In genomic region chr5:143427122-143427735, GRCh38 we compare ENCODE assay signal across 21 cellular contexts. TPM values are rescaled to one million over a fixed set of nuclear protein-coding genes. Genes with fewer than 3 reads are reported as not detected.
DNase-seq lines count a peak whose midpoint lies in the region; ATAC-seq and TF ChIP-seq lines count a peak whose summit lies in the region.
"Had no signal": no experiment of that assay in that cellular context is flagged by ENCODE, and none has a peak within 500 bp of the region (broad histone marks: within the 10 kb centered on the region; RNA-seq: fewer than 3 reads in every experiment).

No MANE protein-coding gene starts in this region.

- intact Hi-C loops in natural killer cell (cut with micrococcal nuclease) (no loop called here), heart right ventricle (cut with DNase I) (no loop called here)

- H3K9me3 ChIP-seq in heart right ventricle: no peaks in the 10 kb centered on the region
- H3K9me3 ChIP-seq: gastroesophageal sphincter, pancreas, spleen had no signal

- peaks cover 0 to 19% (median 0%) of the 10 kb centered on the region in 9 donors for H3K4me1 ChIP-seq in heart right ventricle
- H3K4me1 ChIP-seq: pancreas had no signal

- H3K4me1 Mint-ChIP-seq in natural killer cell treated with Interleukin-12 subunit alpha and Interleukin-12 subunit beta and Interleukin-15 and Interleukin-18, amount 100 ng/mL, for 72 hours (ENCODE audit: low read depth in 2 of 2): peaks cover 12 to 15% of the 10 kb centered on the region in 2 donors
- H3K4me1 Mint-ChIP-seq in natural killer cell: no peaks in the 10 kb centered on the region
- H3K4me1 Mint-ChIP-seq: endodermal cell had no signal

- H3K27me3 Mint-ChIP-seq in natural killer cell treated with Interleukin-12 subunit alpha and Interleukin-12 subunit beta and Interleukin-15 and Interleukin-18, amount 100 ng/mL, for 72 hours: no peaks in the 10 kb centered on the region
- peaks cover 3 to 9% of the 10 kb centered on the region in 2 donors for H3K27me3 Mint-ChIP-seq in natural killer cell (ENCODE audit: low read depth in 2 of 2)

- no peak overlapping the region for H3K27ac ChIP-seq in heart right ventricle
- H3K27ac ChIP-seq: brain microvascular endothelial cell, gastroesophageal sphincter, pancreas had no signal

- no peak overlapping the region for H3K27ac Mint-ChIP-seq in natural killer cell treated with Interleukin-12 subunit alpha and Interleukin-12 subunit beta and Interleukin-15 and Interleukin-18, amount 100 ng/mL, for 72 hours
- no peak overlapping the region for H3K27ac Mint-ChIP-seq in natural killer cell
- H3K27ac Mint-ChIP-seq: endodermal cell, mesothelial cell of epicardium, type B pancreatic cell had no signal

- peak overlapping the region; percentile 52 for H3K4me3 Mint-ChIP-seq in natural killer cell treated with Interleukin-12 subunit alpha and Interleukin-12 subunit beta and Interleukin-15 and Interleukin-18, amount 100 ng/mL, for 72 hours
- H3K4me3 Mint-ChIP-seq in natural killer cell: no peak overlapping the region
- H3K4me3 Mint-ChIP-seq: endodermal cell, mesothelial cell of epicardium, type B pancreatic cell had no signal

- no peak for TF ChIP-seq CTCF in natural killer cell (IDR thresholded peaks at IDR 0.05)
- no peak for TF ChIP-seq CTCF in heart right ventricle (IDR thresholded peaks at IDR 0.05)

- H3K9me3 Mint-ChIP-seq in natural killer cell treated with Interleukin-12 subunit alpha and Interleukin-12 subunit beta and Interleukin-15 and Interleukin-18, amount 100 ng/mL, for 72 hours: no peaks in the 10 kb centered on the region
- H3K9me3 Mint-ChIP-seq in natural killer cell: no peaks in the 10 kb centered on the region
- H3K9me3 Mint-ChIP-seq: endodermal cell, mesothelial cell of epicardium had no signal

- no peak overlapping the region for H3K4me3 ChIP-seq in heart right ventricle
- H3K4me3 ChIP-seq: gastroesophageal sphincter, K562, pancreas, spleen had no signal

- WGBS in heart right ventricle, 2 donors: 94 to 97% methylated on average over 3 of the region's 3 CpGs

- no peak for DNase-seq in natural killer cell treated with Interleukin-12 subunit alpha and Interleukin-12 subunit beta and Interleukin-15 and Interleukin-18, amount 100 ng/mL, for 72 hours (ENCODE audit: low spot score)
- DNase-seq in natural killer cell (no peak), amniotic stem cell (lab: John Stamatoyannopoulos, UW) (no peak), heart right ventricle (no peak), DMS114 treated with DMSO at 0.1 percent for 48 hours (lab: John Stamatoyannopoulos, UW; ENCODE audit: unreplicated experiment) (no peak)
- DNase-seq: activated CD4-positive, alpha-beta T cell treated with anti-CD3 and anti-CD28 coated beads for 1 hour; activated effector memory CD4-positive, alpha-beta T cell treated with anti-CD3 and anti-CD28 coated beads, Interleukin-2, amount 50 U/mL, for 16 hours; brain microvascular endothelial cell; DMS53; endodermal cell; NCI-H1417; pancreas; spleen had no signal

- no peaks in the 10 kb centered on the region for H3K36me3 ChIP-seq in heart right ventricle
- H3K36me3 ChIP-seq: brain microvascular endothelial cell, gastroesophageal sphincter, pancreas, spleen had no signal

- peak; percentile 55 to 68 for ATAC-seq in natural killer cell treated with Interleukin-12 subunit alpha and Interleukin-12 subunit beta and Interleukin-15 and Interleukin-18, amount 100 ng/mL, for 72 hours
- ATAC-seq in natural killer cell (no peak), GM21737 (IDR thresholded peaks at IDR 0.05; ENCODE audit: unreplicated experiment) (peak; percentile 42), HG03439 (IDR thresholded peaks at IDR 0.05; ENCODE audit: unreplicated experiment) (peak; percentile 35), heart right ventricle (no peak), GM19324 (IDR thresholded peaks at IDR 0.05; ENCODE audit: low FRiP score, unreplicated experiment) (no peak)
- ATAC-seq: gastroesophageal sphincter, K562, Panc1, pancreas had no signal

- no peaks in the 10 kb centered on the region for H3K36me3 Mint-ChIP-seq in natural killer cell treated with Interleukin-12 subunit alpha and Interleukin-12 subunit beta and Interleukin-15 and Interleukin-18, amount 100 ng/mL, for 72 hours
- no peaks in the 10 kb centered on the region for H3K36me3 Mint-ChIP-seq in natural killer cell
- H3K36me3 Mint-ChIP-seq: mesothelial cell of epicardium, type B pancreatic cell had no signal

- no peaks in the 10 kb centered on the region for H3K27me3 ChIP-seq in heart right ventricle
- H3K27me3 ChIP-seq: brain microvascular endothelial cell, gastroesophageal sphincter, pancreas, spleen had no signal

RNA-seq across cellular contexts. Expression of gene NR3C1, which starts 23.7 kb away (rescaled TPM):
- 100 to 1,000 TPM; 166 to 182 TPM for total RNA-seq in natural killer cell treated with Interleukin-12 subunit alpha and Interleukin-12 subunit beta and Interleukin-15 and Interleukin-18, amount 100 ng/mL, for 72 hours
- total RNA-seq in natural killer cell (100 to 1,000 TPM; 147 to 168 (median 165) TPM), heart right ventricle (10 to 100 TPM; 31.1 to 62.3 (median 47.6) TPM)
- 10 to 100 TPM; 11.0 to 14.5 TPM for polyA plus RNA-seq in heart right ventricle

Comparison
In these comparisons a context has a peak if more than half of its experiments do, and no peak if none do; other contexts are left out.
1. ATAC-seq: peak in natural killer cell treated with Interleukin-12 subunit alpha and Interleukin-12 subunit beta and Interleukin-15 and Interleukin-18, amount 100 ng/mL, for 72 hours (2 of 2), GM21737 (single experiment) and HG03439 (single experiment); none in natural killer cell (0 of 3), heart right ventricle (0 of 8) and GM19324 (single experiment).